Comparison of ENCODE assay signal across 28 cellular contexts in the genomic region with DNA sequence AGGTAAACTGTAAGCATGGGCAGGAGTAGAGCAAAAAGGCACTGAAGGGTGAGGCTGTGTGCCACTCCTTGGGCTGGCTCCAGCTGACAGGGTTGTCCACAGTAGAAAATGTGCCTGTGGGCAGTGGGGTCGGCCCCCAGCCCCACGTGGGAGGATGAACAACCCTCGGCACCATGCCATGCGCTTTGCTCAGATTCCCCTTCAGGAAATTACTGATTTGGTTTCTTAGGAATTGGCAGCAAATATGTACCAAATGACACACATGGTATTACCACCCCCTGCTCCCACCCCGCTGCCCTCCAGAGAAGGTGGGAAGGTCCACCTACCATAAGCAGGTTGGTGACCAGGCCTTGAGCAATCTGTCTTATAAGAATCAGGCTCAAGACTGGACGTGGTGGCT.
"Had no signal": no experiment of that assay in that cellular context is flagged by ENCODE, and none has a peak within 500 bp of the region (broad histone marks: within the 10 kb centered on the region; RNA-seq: fewer than 3 reads in every experiment).

No MANE protein-coding gene starts in this region.

- H3K9me3 ChIP-seq: adrenal gland, body of pancreas, SJCRH30 had no signal

- H3K9me3 Mint-ChIP-seq: activated CD8-positive, alpha-beta T cell treated with anti-CD3 and anti-CD28 coated beads for 36 hours; activated naive CD4-positive, alpha-beta T cell treated with anti-CD3 and anti-CD28 coated beads for 36 hours; activated T-cell treated with anti-CD3 and anti-CD28 coated beads, Interleukin-2, amount 50 U/mL, for 72 hours; activated T-helper 17 cell treated with anti-CD3 and anti-CD28 coated beads, Interleukin-2, amount 50 U/mL, for 72 hours had no signal

- H3K27me3 ChIP-seq: adrenal gland, body of pancreas, SJCRH30 had no signal

- H3K27ac ChIP-seq: adrenal gland, body of pancreas, SK-N-MC, WERI-Rb-1 had no signal

- H3K4me1 ChIP-seq: adrenal gland, body of pancreas had no signal

- FAIRE-seq: astrocyte, bronchial epithelial cell, K562 had no signal

- H3K4me3 ChIP-seq: adrenal gland, body of pancreas, K562, SJCRH30, SK-N-MC had no signal

- H3K27ac Mint-ChIP-seq: activated CD4-positive, alpha-beta T cell treated with anti-CD3 and anti-CD28 coated beads, Interleukin-2, amount 10 ng/mL, durations not matched to agents 24 days and 14 days; activated CD8-positive, alpha-beta T cell treated with anti-CD3 and anti-CD28 coated beads for 36 hours; activated naive CD4-positive, alpha-beta T cell treated with anti-CD3 and anti-CD28 coated beads for 36 hours; activated T-cell treated with anti-CD3 and anti-CD28 coated beads, Interleukin-2, amount 50 U/mL, for 72 hours; activated T-helper 17 cell treated with anti-CD3 and anti-CD28 coated beads, Interleukin-2, amount 50 U/mL, for 72 hours had no signal

- H3K4me1 Mint-ChIP-seq: activated T-helper 17 cell treated with anti-CD3 and anti-CD28 coated beads, Interleukin-2, amount 50 U/mL, for 72 hours had no signal

- H3K4me3 Mint-ChIP-seq: activated CD4-positive, alpha-beta T cell treated with anti-CD3 and anti-CD28 coated beads, Interleukin-2, amount 10 ng/mL, durations not matched to agents 24 days and 14 days; activated CD8-positive, alpha-beta T cell treated with anti-CD3 and anti-CD28 coated beads for 36 hours; activated naive CD4-positive, alpha-beta T cell treated with anti-CD3 and anti-CD28 coated beads for 36 hours; activated T-cell treated with anti-CD3 and anti-CD28 coated beads, Interleukin-2, amount 50 U/mL, for 72 hours; activated T-helper 17 cell treated with anti-CD3 and anti-CD28 coated beads, Interleukin-2, amount 50 U/mL, for 72 hours had no signal

- DNase-seq: activated CD4-positive, alpha-beta T cell treated with anti-CD3 and anti-CD28 coated beads for 1 hour; activated CD4-positive, alpha-beta T cell treated with anti-CD3 and anti-CD28 coated beads, Interleukin-2, amount 10 ng/mL, durations not matched to agents 24 days and 14 days; activated CD4-positive, alpha-beta T cell treated with anti-CD3 and anti-CD28 coated beads, Interleukin-2, amount 50 U/mL, for 4 hours; activated CD4-positive, CD25-positive, alpha-beta regulatory T cell; activated CD8-positive, alpha-beta T cell treated with anti-CD3 and anti-CD28 coated beads for 36 hours; activated gamma-delta T cell treated with Interleukin-2 at 50 U/mL for 16 hours; activated naive CD4-positive, alpha-beta T cell treated with anti-CD3 and anti-CD28 coated beads for 36 hours; activated T-cell treated with anti-CD3 and anti-CD28 coated beads, Interleukin-2, amount 50 U/mL, for 1 hour; activated T-cell treated with anti-CD3 and anti-CD28 coated beads, Interleukin-2, amount 50 U/mL, for 72 hours; adrenal gland; body of pancreas; NCI-H1105; NCI-H1417 treated with DMSO at 0.1 percent for 48 hours; NCI-H187 treated with DMSO at 0.1 percent for 48 hours; NCI-H2081; NCI-H226; NCI-H446 treated with DMSO at 0.1 percent for 48 hours; NCI-H524; NCI-H69; SHP77; T1000; WERI-Rb-1 had no signal

- H3K27me3 Mint-ChIP-seq: activated CD4-positive, alpha-beta T cell treated with anti-CD3 and anti-CD28 coated beads, Interleukin-2, amount 10 ng/mL, durations not matched to agents 24 days and 14 days; activated CD8-positive, alpha-beta T cell treated with anti-CD3 and anti-CD28 coated beads for 36 hours; activated T-helper 17 cell treated with anti-CD3 and anti-CD28 coated beads, Interleukin-2, amount 50 U/mL, for 72 hours had no signal

- H3K36me3 ChIP-seq: adrenal gland had no signal
